11 cellular contexts compared by ENCODE assay signal in the genomic region with DNA sequence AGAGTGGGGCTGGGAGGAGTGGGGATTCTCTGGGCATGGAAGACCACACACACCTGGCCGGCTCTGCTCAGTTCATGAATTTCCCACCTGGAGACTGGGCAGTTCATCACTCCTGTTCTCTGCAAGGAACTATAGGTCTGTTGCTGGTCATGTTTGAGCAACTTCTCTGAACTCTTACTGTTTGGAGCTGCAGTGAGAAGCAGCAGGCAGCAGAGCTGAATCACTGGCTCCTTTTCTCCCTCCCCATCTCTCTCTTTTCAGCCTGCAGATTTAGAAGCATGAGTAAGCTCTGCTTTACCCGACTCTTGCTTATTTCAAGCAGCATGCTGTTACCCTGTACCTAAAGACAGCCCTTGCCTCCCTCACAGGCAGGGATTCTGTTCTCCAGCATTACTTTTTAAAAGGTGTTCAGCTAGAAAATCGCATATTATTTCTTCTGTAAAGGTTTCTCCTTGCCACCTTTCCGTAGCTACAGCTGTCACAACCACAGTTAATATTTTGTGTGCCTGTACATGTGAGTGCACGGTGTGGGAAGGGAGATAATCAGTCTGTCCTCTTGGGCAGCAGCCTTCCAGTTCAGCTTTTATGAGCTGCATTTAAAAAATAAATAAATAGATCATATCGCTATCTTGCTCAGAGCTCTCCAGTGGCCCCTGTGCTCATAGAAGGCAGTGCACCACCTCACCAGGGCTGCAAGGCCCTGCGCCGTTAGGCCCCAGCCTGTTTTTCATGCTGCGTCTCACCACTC.
A peak's percentile ranks its signal among the peaks of the same experiment; 100 is the strongest.
DNase-seq lines count a peak whose midpoint lies in the region; TF ChIP-seq lines count a peak whose summit lies in the region.
"Had no signal": no experiment of that assay in that cellular context is flagged by ENCODE, and none has a peak within 500 bp of the region (broad histone marks: within the 10 kb centered on the region; RNA-seq: fewer than 3 reads in every experiment).

No MANE protein-coding gene starts in this region.

- no peaks in the 10 kb centered on the region for H4K20me1 ChIP-seq in osteoblast (ENCODE audit: insufficient read depth, low read length)

- DNase-seq in EH (ENCODE audit: low read depth) (peak; percentile 67), NCI-H226 (peak; percentile 32), epithelial cell of esophagus (ENCODE audit: low read depth) (peak; percentile 75), osteoblast (ENCODE audit: insufficient read length, low spot score, missing footprints) (peak; percentile 90), DMS53 (lab: John Stamatoyannopoulos, UW) (no peak), LoVo (ENCODE audit: low spot score) (no peak), iPS-NIHi7 (ENCODE audit: extremely low spot score) (no peak)
- DNase-seq in stimulated activated CD4-positive, alpha-beta T cell treated with anti-CD3 and anti-CD28 coated beads, Interleukin-4, amount 100 ng/mL, for 24 hours: no peak
- DNase-seq: activated naive CD4-positive, alpha-beta T cell treated with anti-CD3 and anti-CD28 coated beads for 36 hours; NCI-H345 had no signal

- peak overlapping the region; percentile 55 for H3K27ac ChIP-seq in osteoblast (ENCODE audit: low read depth, low read length)
- H3K27ac ChIP-seq: neutrophil had no signal

- H3K27me3 ChIP-seq in osteoblast (ENCODE audit: insufficient read depth, low read length): no peaks in the 10 kb centered on the region
- H3K27me3 ChIP-seq: neutrophil had no signal

- H2AFZ ChIP-seq in osteoblast (ENCODE audit: low read length): no peak overlapping the region

- no peaks in the 10 kb centered on the region for H3K79me2 ChIP-seq in osteoblast (ENCODE audit: insufficient read depth, low read length)

- peak overlapping the region; percentile 34 for H3K4me2 ChIP-seq in osteoblast (ENCODE audit: insufficient read depth, low read length)

- H3K4me1 ChIP-seq in osteoblast (ENCODE audit: insufficient read depth, low read length): peaks cover 11% of the 10 kb centered on the region

- TF ChIP-seq CTCF in epithelial cell of esophagus (IDR thresholded peaks at IDR 0.05; ENCODE audit: insufficient read depth, low read depth, low read length, missing control alignments) (peak; percentile 14), osteoblast (IDR thresholded peaks at IDR 0.05; ENCODE audit: extremely low read depth, low read depth, low read length) (peak; percentile 25)

- H3K36me3 ChIP-seq in osteoblast (ENCODE audit: insufficient read depth, low read length): no peaks in the 10 kb centered on the region
- H3K36me3 ChIP-seq: neutrophil had no signal

- no peaks in the 10 kb centered on the region for H3K9me3 ChIP-seq in osteoblast (ENCODE audit: low read depth, low read length)
- H3K9me3 ChIP-seq: neutrophil had no signal

- H3K4me3 ChIP-seq in epithelial cell of esophagus (ENCODE audit: low read length) (no peak overlapping the region), osteoblast (ENCODE audit: insufficient read depth, low read length) (no peak overlapping the region)

Comparison
In these comparisons a context has a peak if more than half of its experiments do, and no peak if none do; other contexts are left out.
1. DNase-seq: peak in EH (single experiment), NCI-H226 (single experiment), epithelial cell of esophagus (single experiment) and osteoblast (single experiment); none in stimulated activated CD4-positive, alpha-beta T cell treated with anti-CD3 and anti-CD28 coated beads, Interleukin-4, amount 100 ng/mL, for 24 hours (single experiment), DMS53 (single experiment), LoVo (single experiment) and iPS-NIHi7 (single experiment).